ENCODE assay signal across 34 cellular contexts in genomic region chr10:106320876-106321275, GRCh38.
"Had no signal": no experiment of that assay in that cellular context is flagged by ENCODE, and none has a peak within 500 bp of the region (broad histone marks: within the 10 kb centered on the region; RNA-seq: fewer than 3 reads in every experiment).

No MANE protein-coding gene starts in this region.

- H3K4me3 ChIP-seq: MG63 had no signal

- H3K27ac ChIP-seq: KMS-11 had no signal

- H3K36me3 ChIP-seq: MG63 had no signal

- H3K9ac ChIP-seq: KMS-11 had no signal

- H3K9me3 ChIP-seq: MG63 had no signal

- H3K27me3 ChIP-seq: MG63 had no signal

- DNase-seq: Karpas-422, Kasumi-1, KG1, MG63, MM.1S, MV-4-11, NCI-H1048, NCI-H1092, NCI-H1092 treated with DMSO at 0.1 percent for 48 hours, NCI-H1105, NCI-H1105 treated with DMSO at 0.1 percent for 48 hours, NCI-H1417, NCI-H1436, NCI-H1436 treated with DMSO at 0.1 percent for 48 hours, NCI-H146, NCI-H1694, NCI-H1694 treated with DMSO at 0.1 percent for 48 hours, NCI-H187, NCI-H187 treated with DMSO at 0.1 percent for 48 hours, NCI-H1930, NCI-H2029, NCI-H2029 treated with DMSO at 0.1 percent for 48 hours, NCI-H2081, NCI-H2081 treated with DMSO at 0.1 percent for 48 hours, NCI-H2107, NCI-H2171, NCI-H2171 treated with DMSO at 0.1 percent for 48 hours, NCI-H2227 treated with DMSO at 0.1 percent for 48 hours, NCI-H226, NCI-H345, NCI-H446, NCI-H446 treated with DMSO at 0.1 percent for 48 hours, NCI-H510A had no signal

- H3K4me2 ChIP-seq: KMS-11 had no signal
